In the genomic region with DNA sequence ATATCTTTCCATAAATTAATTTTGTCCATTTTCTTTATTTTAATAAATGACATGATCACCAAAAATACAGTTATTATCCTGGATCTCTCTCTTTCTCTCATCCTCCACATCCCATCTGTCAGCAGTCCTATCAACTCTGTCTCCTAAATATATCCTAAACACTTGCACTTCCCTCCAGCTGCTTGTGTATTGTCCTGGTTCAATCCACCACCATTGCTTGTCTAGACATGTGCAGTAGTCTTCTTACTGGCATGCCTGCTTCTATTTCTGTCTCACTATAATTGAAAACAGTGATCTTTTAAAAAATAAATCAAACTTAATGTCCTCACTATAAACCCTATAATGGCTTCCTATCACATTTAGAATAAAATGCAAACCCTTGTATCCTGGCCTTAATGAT, we compare ENCODE assay signal across 21 cellular contexts.
"Had no signal": no experiment of that assay in that cellular context is flagged by ENCODE, and none has a peak within 500 bp of the region (broad histone marks: within the 10 kb centered on the region; RNA-seq: fewer than 3 reads in every experiment).

No MANE protein-coding gene starts in this region.

- H3K4me3 Mint-ChIP-seq: activated B cell treated with CpG ODN at 0.5 μM for 24 hours; activated CD4-positive, alpha-beta memory T cell treated with anti-CD3 and anti-CD28 coated beads for 36 hours; brain; central memory CD8-positive, alpha-beta T cell; naive B cell had no signal

- H3K27ac Mint-ChIP-seq: activated B cell treated with CpG ODN at 0.5 μM for 24 hours; activated CD4-positive, alpha-beta memory T cell treated with anti-CD3 and anti-CD28 coated beads for 36 hours; activated T-helper 2 cell treated with anti-CD3 and anti-CD28 coated beads, Interferon-gamma antibody, Interleukin-2, Interleukin-4, amounts not matched to agents 10 μg/mL and 5 μg/mL and 100 μg/mL, durations not matched to agents 14 hours and 24 hours and 36 hours; naive B cell had no signal

- H3K4me1 Mint-ChIP-seq: activated B cell treated with CpG ODN at 0.5 μM for 24 hours; central memory CD8-positive, alpha-beta T cell; naive B cell had no signal

- H3K36me3 Mint-ChIP-seq: activated CD4-positive, alpha-beta memory T cell treated with anti-CD3 and anti-CD28 coated beads for 36 hours; brain; naive B cell had no signal

- H3K4me3 ChIP-seq: coronary artery, gastroesophageal sphincter, heart left ventricle, left ventricle myocardium inferior, prostate gland, right atrium auricular region, tibial artery had no signal

- H3K27me3 Mint-ChIP-seq: activated B cell treated with CpG ODN at 0.5 μM for 24 hours; activated CD4-positive, alpha-beta memory T cell treated with anti-CD3 and anti-CD28 coated beads for 36 hours; brain; central memory CD8-positive, alpha-beta T cell; naive B cell had no signal

- DNase-seq: activated B cell treated with CpG ODN at 0.5 μM for 24 hours; activated CD4-positive, alpha-beta memory T cell treated with anti-CD3 and anti-CD28 coated beads for 36 hours; activated CD4-positive, alpha-beta T cell treated with anti-CD3 and anti-CD28 coated beads for 4 hours; activated naive CD4-positive, alpha-beta T cell treated with Interleukin-2 at 50 U/mL for 16 hours; activated T-cell treated with anti-CD3 and anti-CD28 coated beads, Interleukin-2, amount 50 U/mL, for 1 hour; anterior cingulate cortex; heart left ventricle; kidney glomerular epithelial cell; left ventricle myocardium inferior; naive B cell; stimulated activated naive CD8-positive, alpha-beta T cell treated with anti-CD3 and anti-CD28 coated beads, Interleukin-15, Interleukin-2, amounts not matched to agents 100 U/mL and 50 U/mL, for 24 hours; substantia nigra; T-helper 9 cell; tibial artery had no signal

- ATAC-seq: gastroesophageal sphincter; heart left ventricle; stimulated activated naive CD8-positive, alpha-beta T cell treated with anti-CD3 and anti-CD28 coated beads, Interleukin-15, Interleukin-2, amounts not matched to agents 100 U/mL and 50 U/mL, for 24 hours had no signal

- H3K9me3 Mint-ChIP-seq: activated B cell treated with CpG ODN at 0.5 μM for 24 hours, brain had no signal
